Comparison of ENCODE assay signal across 8 cellular contexts in genomic region chr12:662541-663292, GRCh38. TPM values are rescaled to one million over a fixed set of nuclear protein-coding genes. Genes with fewer than 3 reads are reported as not detected.
DNase-seq lines count a peak whose midpoint lies in the region; ATAC-seq and TF ChIP-seq lines count a peak whose summit lies in the region.

No MANE protein-coding gene starts in this region.

- in situ Hi-C loops in GM23248 (cut with MboI): no loop called here

- no peaks in the 10 kb centered on the region for H3K36me3 ChIP-seq in GM23248 (ENCODE audit: low read depth)
- H3K36me3 ChIP-seq in skeletal muscle tissue (ENCODE audit: control insufficient read depth in 3 of 3, insufficient read depth in 3 of 3, low read length in 3 of 3): no peaks in the 10 kb centered on the region
- H3K36me3 ChIP-seq in MM.1S (replicated peaks; ENCODE audit: insufficient read depth, low read length): no peaks in the 10 kb centered on the region

- H3K4me3 Mint-ChIP-seq in T-cell: peak overlapping the region; percentile 51 to 81 (median 71)
- no peak overlapping the region for H3K4me3 Mint-ChIP-seq in progenitor cell of endocrine pancreas (ENCODE audit: low read depth)

- H3K9me2 ChIP-seq in GM23248 (ENCODE audit: insufficient read depth) (no peaks in the 10 kb centered on the region), MM.1S (replicated peaks; ENCODE audit: insufficient read depth, low read length) (no peaks in the 10 kb centered on the region)

- no peaks in the 10 kb centered on the region for H4K20me1 ChIP-seq in GM23248 (ENCODE audit: insufficient read depth)
- no peaks in the 10 kb centered on the region for H4K20me1 ChIP-seq in MM.1S (ENCODE audit: insufficient read depth, low read length)

- H3K9me3 ChIP-seq in GM23248 (ENCODE audit: low read depth) (no peaks in the 10 kb centered on the region), skeletal muscle tissue (ENCODE audit: control insufficient read depth in 3 of 3, low read length in 3 of 3) (no peaks in the 10 kb centered on the region), MM.1S (replicated peaks; ENCODE audit: insufficient read depth, low read length) (no peaks in the 10 kb centered on the region)

- H3K9ac ChIP-seq in GM23248 (peak overlapping the region; percentile 62), skeletal muscle tissue (ENCODE audit: low read depth in 1 of 3, low read length in 3 of 3) (peak overlapping the region; percentile 10 to 63 (median 46)), MM.1S (ENCODE audit: low read length) (no peak overlapping the region)

- peak overlapping the region; percentile 75 for H3K4me3 ChIP-seq in GM23248
- peak overlapping the region; percentile 31 for H3K4me3 ChIP-seq in fibroblast of villous mesenchyme (ENCODE audit: low read depth, low read length)
- peak overlapping the region; percentile 47 to 68 (median 57) for H3K4me3 ChIP-seq in skeletal muscle tissue (ENCODE audit: low read length in 3 of 3)
- no peak overlapping the region for H3K4me3 ChIP-seq in MM.1S (ENCODE audit: low read length)

- no peak for TF ChIP-seq CTCF in fibroblast of villous mesenchyme (IDR thresholded peaks at IDR 0.05; ENCODE audit: insufficient read depth, low read depth, low read length)
- no peak for TF ChIP-seq CTCF in progenitor cell of endocrine pancreas (IDR thresholded peaks at IDR 0.05; ENCODE audit: unreplicated experiment)
- no peak for TF ChIP-seq CTCF in MM.1S (IDR thresholded peaks at IDR 0.05; ENCODE audit: low read length)

- peak in 3 of 4 experiments; percentile 29 to 39 (median 33) for ATAC-seq in T-cell (replicated peaks in 1 of 4)
- ATAC-seq in HG02571 (IDR thresholded peaks at IDR 0.05; ENCODE audit: unreplicated experiment): no peak

- H3K27ac ChIP-seq in GM23248 (0 out of 2 replicates have a peak overlapping the region, but pooled peaks have one; percentile 15), skeletal muscle tissue (ENCODE audit: low read depth, low read length) (peak overlapping the region; percentile 38), MM.1S (ENCODE audit: low read length) (no peak overlapping the region)

- WGBS in GM23248 (ENCODE audit: low coverage in 1 of 2, low lambda C conversion rate in 2 of 2, missing lambda C conversion rate in 2 of 2), 2 experiments: 1 to 4% methylated on average over 8 of the region's 8 CpGs

- H3K4me1 ChIP-seq in GM23248 (ENCODE audit: insufficient read depth) (peaks cover 24% of the 10 kb centered on the region), skeletal muscle tissue (ENCODE audit: control insufficient read depth in 3 of 3, insufficient read depth in 3 of 3, low read length in 3 of 3) (peaks cover 21 to 25% (median 23%) of the 10 kb centered on the region in 3 donors), MM.1S (ENCODE audit: low read length) (peaks cover 10% of the 10 kb centered on the region)

- no peaks in the 10 kb centered on the region for H3K27me3 Mint-ChIP-seq in T-cell
- H3K27me3 Mint-ChIP-seq in progenitor cell of endocrine pancreas: peaks cover 36% of the 10 kb centered on the region

- H3F3A ChIP-seq in GM23248 (ENCODE audit: insufficient read depth) (peaks cover 9% of the 10 kb centered on the region; the same call in 1 of the 2 replicates), MM.1S (ENCODE audit: insufficient read depth, low read length) (no peaks in the 10 kb centered on the region)

- DNase-seq in GM23248 (peak; percentile 43), T-cell (no peak), fibroblast of villous mesenchyme (ENCODE audit: low read depth) (peak; percentile 19), D341Med (ENCODE audit: low spot score) (no peak), progenitor cell of endocrine pancreas (ENCODE audit: low spot score, unreplicated experiment) (no peak), MM.1S (no peak)

- H3K27ac Mint-ChIP-seq in T-cell (peak overlapping the region; percentile 84 to 90), progenitor cell of endocrine pancreas (no peak overlapping the region)

- no peaks in the 10 kb centered on the region for H3K9me3 Mint-ChIP-seq in T-cell
- no peaks in the 10 kb centered on the region for H3K9me3 Mint-ChIP-seq in progenitor cell of endocrine pancreas (ENCODE audit: low read depth)

- H3K79me2 ChIP-seq in GM23248 (ENCODE audit: insufficient read depth) (no peaks in the 10 kb centered on the region), MM.1S (ENCODE audit: low read length) (no peaks in the 10 kb centered on the region)

- H3K4me2 ChIP-seq in GM23248 (ENCODE audit: unreplicated experiment) (peak overlapping the region; percentile 88), MM.1S (ENCODE audit: low read depth, low read length) (no peak overlapping the region)

- POLR2A ChIA-PET in T-cell (lab: Charles Lee): interaction anchor here (0.5 to 1.4 kb wide), 7 partner anchors 11 to 966 kb away, joined by 3 to 4 read pairs (median 3); no protein-coding TSS in a partner anchor

- H2AFZ ChIP-seq in GM23248 (peak overlapping the region; percentile 86), MM.1S (ENCODE audit: low read length) (no peak overlapping the region)

- CTCF ChIA-PET in T-cell (lab: Charles Lee): interaction anchor here (0.8 to 1.8 kb wide), 4 partner anchors 53 to 151 kb away, joined by 3 to 8 read pairs (median 3); no protein-coding TSS in a partner anchor

- H3K36me3 Mint-ChIP-seq in T-cell: no peaks in the 10 kb centered on the region
- no peaks in the 10 kb centered on the region for H3K36me3 Mint-ChIP-seq in progenitor cell of endocrine pancreas (ENCODE audit: insufficient read depth)

- H3K27me3 ChIP-seq in GM23248 (replicated peaks; ENCODE audit: insufficient read depth): no peaks in the 10 kb centered on the region
- H3K27me3 ChIP-seq in skeletal muscle tissue (ENCODE audit: control insufficient read depth in 3 of 3, insufficient read depth in 3 of 3, low read length in 3 of 3): no peaks in the 10 kb centered on the region
- H3K27me3 ChIP-seq in MM.1S (replicated peaks; ENCODE audit: insufficient read depth, low read length): no peaks in the 10 kb centered on the region

- H3K4me1 Mint-ChIP-seq in T-cell (peaks cover 53 to 57% (median 55%) of the 10 kb centered on the region in 3 donors), progenitor cell of endocrine pancreas (ENCODE audit: low read depth) (peaks cover 11% of the 10 kb centered on the region)

RNA-seq across cellular contexts. Expression of gene NINJ2, which starts 0.5 kb away (rescaled TPM):
- total RNA-seq in GM23248 (2014; rRNA removed; shearing (Covaris generic)): 5.2 and 5.9 TPM in 2 replicates
- polyA plus RNA-seq in GM23248 (2016; fragmentation: Nextera tagmentation; extraction: Ambion mirVana): 4.9 and 6.4 TPM in 2 replicates
- 1 to 10 TPM; 1.7 to 8.7 (median 2.5) TPM for total RNA-seq in T-cell
- total RNA-seq in fibroblast of villous mesenchyme: 0.32 and 0.43 TPM in 2 replicates
- 2.6 TPM for total RNA-seq in skeletal muscle tissue
- total RNA-seq in progenitor cell of endocrine pancreas: 3.0 and 4.0 TPM in 2 replicates

Comparison
In these comparisons a context has a peak if more than half of its experiments do, and no peak if none do; other contexts are left out.
1. DNase-seq: peak in GM23248 (single experiment) and fibroblast of villous mesenchyme (single experiment); none in T-cell (0 of 34), D341Med (single experiment), progenitor cell of endocrine pancreas (single experiment) and MM.1S (single experiment).